27 cellular contexts compared by ENCODE assay signal in genomic region chr4:82688091-82688815, GRCh38.
DNase-seq lines count a peak whose midpoint lies in the region; ATAC-seq, FAIRE-seq and TF ChIP-seq lines count a peak whose summit lies in the region.
"Had no signal": no experiment of that assay in that cellular context is flagged by ENCODE, and none has a peak within 500 bp of the region (broad histone marks: within the 10 kb centered on the region; RNA-seq: fewer than 3 reads in every experiment).

No MANE protein-coding gene starts in this region.

- no peak for ATAC-seq in left lobe of liver
- ATAC-seq: activated CD8-positive, alpha-beta memory T cell treated with anti-CD3 and anti-CD28 coated beads, Interleukin-2, amount 10 ng/mL, durations not matched to agents 7 days and 5 days; GM23338; mucosa of descending colon had no signal

- in situ Hi-C loops in G401 (cut with HindIII; ENCODE audit: low sequenced_read_pairs): no loop called here

- no peaks in the 10 kb centered on the region for H3K79me2 ChIP-seq in hepatocyte

- H2AFZ ChIP-seq in hepatocyte: no peak overlapping the region
- H2AFZ ChIP-seq: GM23338 had no signal

- peaks cover 5% of the 10 kb centered on the region for H3K4me1 ChIP-seq in hepatocyte (ENCODE audit: insufficient read depth)
- H3K4me1 ChIP-seq: sigmoid colon, vagina had no signal

- peak; percentile 18 for FAIRE-seq in bronchial epithelial cell (lab: Jason Lieb, UNC)

- WGBS in hepatocyte (ENCODE audit: low lambda C conversion rate, missing lambda C conversion rate): 70% methylated on average over 6 of the region's 6 CpGs

- H3K4me3 ChIP-seq in bronchial epithelial cell (ENCODE audit: low read depth, low read length) (no peak overlapping the region), hepatocyte (no peak overlapping the region)
- H3K4me3 ChIP-seq: dorsolateral prefrontal cortex, GM23338, MG63, mucosa of descending colon, sigmoid colon, vagina had no signal

- no peak overlapping the region for H3K4me2 ChIP-seq in hepatocyte
- H3K4me2 ChIP-seq: GM23338 had no signal

- H3K27me3 ChIP-seq in bronchial epithelial cell (ENCODE audit: control insufficient read depth, insufficient read depth, low read length) (no peaks in the 10 kb centered on the region), hepatocyte (no peaks in the 10 kb centered on the region)
- H3K27me3 ChIP-seq: dorsolateral prefrontal cortex, MG63, sigmoid colon, vagina had no signal

- peak overlapping the region; percentile 41 for H3K27ac ChIP-seq in hepatocyte
- H3K27ac ChIP-seq: sigmoid colon, vagina, WERI-Rb-1 had no signal

- H3K36me3 ChIP-seq in bronchial epithelial cell (ENCODE audit: control insufficient read depth, insufficient read depth, low read length) (no peaks in the 10 kb centered on the region), hepatocyte (replicated peaks; ENCODE audit: insufficient read depth, low read depth) (no peaks in the 10 kb centered on the region)
- H3K36me3 ChIP-seq: MG63, sigmoid colon, vagina, WERI-Rb-1 had no signal

- TF ChIP-seq CTCF in bronchial epithelial cell (IDR thresholded peaks at IDR 0.05; ENCODE audit: insufficient read depth, low read length, severe bottlenecking) (no peak), hepatocyte (IDR thresholded peaks at IDR 0.05; ENCODE audit: poor library complexity) (no peak)

- H4K20me1 ChIP-seq in hepatocyte (ENCODE audit: insufficient read depth, poor library complexity, severe bottlenecking): no peaks in the 10 kb centered on the region

- peak; percentile 24 for DNase-seq in G401 (ENCODE audit: low spot score)
- DNase-seq in NCI-H524 (lab: John Stamatoyannopoulos, UW): peak; percentile 82 to 92
- DNase-seq in bronchial epithelial cell (ENCODE audit: low read depth): peak; percentile 66
- DNase-seq in hepatocyte (ENCODE audit: low spot score): no peak
- DNase-seq in left lobe of liver (ENCODE audit: low spot score): no peak
- DNase-seq in C1 segment of cervical spinal cord (lab: John Stamatoyannopoulos, UW): no peak
- no peak for DNase-seq in activated CD4-positive, alpha-beta T cell treated with anti-CD3 and anti-CD28 coated beads, Interleukin-2, amount 50 U/mL, for 4 hours
- DNase-seq: activated CD4-positive, alpha-beta T cell treated with anti-CD3 and anti-CD28 coated beads, Interleukin-2, amount 10 ng/mL, durations not matched to agents 7 days and 5 days; activated CD8-positive, alpha-beta memory T cell treated with anti-CD3 and anti-CD28 coated beads, Interleukin-2, amount 10 ng/mL, durations not matched to agents 7 days and 5 days; activated naive CD4-positive, alpha-beta T cell treated with anti-CD3 and anti-CD28 coated beads for 36 hours; anterior cingulate cortex; Calu3; dorsolateral prefrontal cortex; foreskin melanocyte; HFFc6; hypothalamus; MG63; mucosa of descending colon; NCI-H1417 treated with DMSO at 0.1 percent for 48 hours; NCI-H2107; NCI-H510A treated with DMSO at 0.1 percent for 48 hours; posterior cingulate gyrus; sigmoid colon; stimulated activated naive CD4-positive, alpha-beta T cell treated with Interleukin-2 at 50 U/mL for 16 hours; WERI-Rb-1 had no signal

- H3K9me3 ChIP-seq in hepatocyte (ENCODE audit: low read depth): no peaks in the 10 kb centered on the region
- H3K9me3 ChIP-seq: MG63, mucosa of descending colon, sigmoid colon, vagina had no signal

- H3K9me2 ChIP-seq in hepatocyte (replicated peaks; ENCODE audit: insufficient read depth): no peaks in the 10 kb centered on the region

Comparison
In these comparisons a context has a peak if more than half of its experiments do, and no peak if none do; other contexts are left out.
1. DNase-seq: peak in G401 (single experiment), NCI-H524 (2 of 2) and bronchial epithelial cell (single experiment); none in hepatocyte (single experiment), left lobe of liver (single experiment), C1 segment of cervical spinal cord (0 of 14) and activated CD4-positive, alpha-beta T cell treated with anti-CD3 and anti-CD28 coated beads, Interleukin-2, amount 50 U/mL, for 4 hours (0 of 2).